In the genomic region with DNA sequence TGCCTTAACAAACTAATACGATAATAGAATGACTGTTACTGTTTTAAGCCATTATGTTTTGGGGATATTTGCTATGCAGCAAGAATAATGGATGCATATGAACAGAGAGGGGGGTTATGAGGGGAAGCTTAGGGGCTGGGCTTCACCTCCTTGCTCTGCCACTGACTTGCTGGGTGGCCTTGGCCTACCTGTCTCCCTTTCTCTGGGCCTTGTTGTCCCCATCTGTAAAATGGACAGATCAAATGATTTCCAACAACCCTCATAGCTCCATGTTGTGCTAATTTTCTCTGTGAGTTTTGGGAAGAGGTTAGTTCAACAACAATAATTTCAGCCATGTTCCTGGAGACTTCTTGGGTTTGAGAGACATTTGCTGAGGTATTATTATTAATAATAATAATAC, we compare ENCODE assay signal across 26 cellular contexts.
"Had no signal": no experiment of that assay in that cellular context is flagged by ENCODE, and none has a peak within 500 bp of the region (broad histone marks: within the 10 kb centered on the region; RNA-seq: fewer than 3 reads in every experiment).

No MANE protein-coding gene starts in this region.

- H3K36me3 ChIP-seq: neural progenitor cell, neutrophil, ovary, prostate gland, right atrium auricular region, sigmoid colon, spleen had no signal

- H3K4me1 ChIP-seq: neural progenitor cell, parathyroid adenoma, prostate gland, psoas muscle, right atrium auricular region, sigmoid colon had no signal

- FAIRE-seq: small intestine had no signal

- DNase-seq: naive thymus-derived CD4-positive, alpha-beta T cell; naive thymus-derived CD8-positive, alpha-beta T cell; natural killer cell; nephron progenitor cell; nucleus accumbens; occipital lobe; ovary; posterior cingulate gyrus; psoas muscle; right cardiac atrium; sigmoid colon; small intestine; spleen; stimulated activated CD4-positive, alpha-beta T cell treated with anti-CD3 and anti-CD28 coated beads, Interleukin-12 subunit alpha, Interleukin-12 subunit beta, amount 100 ng/mL, for 4 hours; stimulated activated CD4-positive, alpha-beta T cell treated with anti-CD3 and anti-CD28 coated beads, Interleukin-15, amount 100 ng/mL, for 24 hours; stimulated activated CD4-positive, alpha-beta T cell treated with anti-CD3 and anti-CD28 coated beads, Interleukin-1b, Interleukin-23, amount 100 ng/mL, for 48 hours; stimulated activated CD4-positive, alpha-beta T cell treated with anti-CD3 and anti-CD28 coated beads, Interleukin-2, amount 100 ng/mL, for 24 hours had no signal

- H3K27ac ChIP-seq: neural progenitor cell, neutrophil, ovary, parathyroid adenoma, prostate gland, psoas muscle, right atrium auricular region, sigmoid colon, skin epidermis, spleen had no signal

- H3K9me3 ChIP-seq: neutrophil, ovary, prostate gland, psoas muscle, right atrium auricular region had no signal

- H3K9ac ChIP-seq: neural progenitor cell, parathyroid adenoma had no signal

- H3K79me2 ChIP-seq: parathyroid adenoma had no signal

- H3K4me3 ChIP-seq: neural progenitor cell, ovary, prostate gland, psoas muscle, right atrium auricular region, sigmoid colon, skin epidermis, smooth muscle cell, spleen had no signal

- H3K27me3 ChIP-seq: neural progenitor cell, neutrophil, ovary, right atrium auricular region, sigmoid colon, spleen had no signal

- H3K4me2 ChIP-seq: neural progenitor cell, smooth muscle cell had no signal

- H2AFZ ChIP-seq: neural progenitor cell, parathyroid adenoma had no signal

- ATAC-seq: naive thymus-derived CD4-positive, alpha-beta T cell; naive thymus-derived CD8-positive, alpha-beta T cell; natural killer cell; natural killer cell treated with Interleukin-12 subunit alpha and Interleukin-12 subunit beta and Interleukin-15 and Interleukin-18, amount 100 ng/mL, for 72 hours; psoas muscle; right cardiac atrium; sciatic nerve had no signal
